24 cellular contexts compared by ENCODE assay signal in the genomic region with DNA sequence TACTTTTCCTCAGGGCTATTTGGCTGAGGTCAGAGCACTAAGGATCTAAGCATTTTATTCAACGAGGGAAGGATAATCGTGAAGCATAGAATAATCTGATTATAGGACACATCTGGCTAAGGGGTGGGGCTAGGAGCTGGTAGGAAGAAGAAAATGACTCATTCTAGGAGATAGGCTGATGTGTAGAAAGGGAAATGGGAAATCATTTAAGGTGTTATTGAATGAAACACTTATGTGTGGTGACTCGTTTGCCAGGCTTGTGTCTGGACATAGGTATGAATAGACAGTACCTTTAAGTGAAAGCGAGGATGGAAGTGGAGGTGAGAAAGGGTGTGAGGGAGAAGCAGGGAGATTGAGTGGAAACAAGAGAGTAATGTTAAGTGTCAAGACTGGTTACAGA.
"Had no signal": no experiment of that assay in that cellular context is flagged by ENCODE, and none has a peak within 500 bp of the region (broad histone marks: within the 10 kb centered on the region; RNA-seq: fewer than 3 reads in every experiment).

No MANE protein-coding gene starts in this region.

- H3K27ac Mint-ChIP-seq: activated CD4-positive, alpha-beta T cell treated with anti-CD3 and anti-CD28 coated beads, Interleukin-2, amount 10 ng/mL, durations not matched to agents 24 days and 14 days; activated CD8-positive, alpha-beta T cell treated with anti-CD3 and anti-CD28 coated beads for 36 hours; activated naive CD4-positive, alpha-beta T cell treated with anti-CD3 and anti-CD28 coated beads, Interleukin-2, amount 50 U/mL, for 72 hours; memory B cell; nephron; stimulated activated effector memory CD8-positive, alpha-beta T cell treated with anti-CD3 and anti-CD28 coated beads, Interleukin-12 subunit alpha, Interleukin-12 subunit beta, amount 100 ng/mL, for 72 hours; stimulated activated naive CD8-positive, alpha-beta T cell treated with anti-CD3 and anti-CD28 coated beads, Interleukin-15, amount 100 ng/mL, for 72 hours had no signal

- ATAC-seq: activated CD4-positive, CD25-positive, alpha-beta regulatory T cell treated with anti-CD3 and anti-CD28 coated beads, Interleukin-2, amount 50 U/mL, for 24 hours; activated CD8-positive, alpha-beta T cell treated with anti-CD3 and anti-CD28 coated beads for 36 hours; activated naive CD4-positive, alpha-beta T cell treated with anti-CD3 and anti-CD28 coated beads, Interleukin-2, amount 50 U/mL, for 72 hours; esophagus mucosa; gastroesophageal sphincter; heart left ventricle; left cardiac atrium; sciatic nerve; stimulated activated effector memory CD8-positive, alpha-beta T cell treated with anti-CD3 and anti-CD28 coated beads, Interleukin-12 subunit alpha, Interleukin-12 subunit beta, amount 100 ng/mL, for 72 hours; stimulated activated naive CD8-positive, alpha-beta T cell treated with anti-CD3 and anti-CD28 coated beads, Interleukin-15, amount 100 ng/mL, for 72 hours had no signal

- H3K9me3 Mint-ChIP-seq: activated CD4-positive, alpha-beta T cell treated with anti-CD3 and anti-CD28 coated beads, Interleukin-2, amount 10 ng/mL, durations not matched to agents 24 days and 14 days; activated CD8-positive, alpha-beta T cell treated with anti-CD3 and anti-CD28 coated beads for 36 hours; activated naive CD4-positive, alpha-beta T cell treated with anti-CD3 and anti-CD28 coated beads, Interleukin-2, amount 50 U/mL, for 72 hours; central memory CD8-positive, alpha-beta T cell; stimulated activated effector memory CD8-positive, alpha-beta T cell treated with anti-CD3 and anti-CD28 coated beads, Interleukin-12 subunit alpha, Interleukin-12 subunit beta, amount 100 ng/mL, for 72 hours; stimulated activated naive CD8-positive, alpha-beta T cell treated with anti-CD3 and anti-CD28 coated beads, Interleukin-15, amount 100 ng/mL, for 72 hours had no signal

- H3K9me3 ChIP-seq: ascending aorta, gastroesophageal sphincter, tibial artery had no signal

- H3K4me3 ChIP-seq: ascending aorta, gastroesophageal sphincter, heart left ventricle, tibial artery had no signal

- H3K27ac ChIP-seq: ascending aorta, brain microvascular endothelial cell, gastroesophageal sphincter, heart left ventricle, tibial artery, VCaP had no signal

- H3K4me3 Mint-ChIP-seq: activated CD4-positive, alpha-beta T cell treated with anti-CD3 and anti-CD28 coated beads, Interleukin-2, amount 10 ng/mL, durations not matched to agents 24 days and 14 days; activated CD8-positive, alpha-beta T cell treated with anti-CD3 and anti-CD28 coated beads for 36 hours; central memory CD8-positive, alpha-beta T cell; memory B cell; nephron; stimulated activated effector memory CD8-positive, alpha-beta T cell treated with anti-CD3 and anti-CD28 coated beads, Interleukin-12 subunit alpha, Interleukin-12 subunit beta, amount 100 ng/mL, for 72 hours; stimulated activated naive CD8-positive, alpha-beta T cell treated with anti-CD3 and anti-CD28 coated beads, Interleukin-15, amount 100 ng/mL, for 72 hours had no signal

- H3K27me3 ChIP-seq: ascending aorta, brain microvascular endothelial cell, gastroesophageal sphincter, heart left ventricle, tibial artery had no signal

- H3K36me3 ChIP-seq: ascending aorta, brain microvascular endothelial cell, gastroesophageal sphincter, heart left ventricle, tibial artery had no signal

- DNase-seq: activated CD4-positive, alpha-beta T cell treated with anti-CD3 and anti-CD28 coated beads, Interleukin-2, amount 10 ng/mL, durations not matched to agents 24 days and 14 days; activated CD8-positive, alpha-beta T cell treated with anti-CD3 and anti-CD28 coated beads for 36 hours; activated gamma-delta T cell treated with Interleukin-2 at 50 U/mL for 16 hours; activated T-cell treated with anti-CD3 and anti-CD28 coated beads, Interleukin-2, amount 50 U/mL, for 1 hour; brain microvascular endothelial cell; effector memory CD4-positive, alpha-beta T cell; heart left ventricle; left cardiac atrium; nucleus accumbens; small intestine; stimulated activated CD4-positive, alpha-beta T cell treated with anti-CD3 and anti-CD28 coated beads, Interleukin-2, amount 100 ng/mL, for 24 hours; stimulated activated naive CD8-positive, alpha-beta T cell treated with anti-CD3 and anti-CD28 coated beads, Interleukin-15, amount 100 ng/mL, for 72 hours; tibial artery had no signal

- H3K36me3 Mint-ChIP-seq: activated naive CD4-positive, alpha-beta T cell treated with anti-CD3 and anti-CD28 coated beads, Interleukin-2, amount 50 U/mL, for 72 hours; memory B cell; stimulated activated effector memory CD8-positive, alpha-beta T cell treated with anti-CD3 and anti-CD28 coated beads, Interleukin-12 subunit alpha, Interleukin-12 subunit beta, amount 100 ng/mL, for 72 hours had no signal

- H3K4me1 Mint-ChIP-seq: activated CD4-positive, alpha-beta T cell treated with anti-CD3 and anti-CD28 coated beads, Interleukin-2, amount 10 ng/mL, durations not matched to agents 24 days and 14 days; central memory CD8-positive, alpha-beta T cell; memory B cell; stimulated activated effector memory CD8-positive, alpha-beta T cell treated with anti-CD3 and anti-CD28 coated beads, Interleukin-12 subunit alpha, Interleukin-12 subunit beta, amount 100 ng/mL, for 72 hours; stimulated activated naive CD8-positive, alpha-beta T cell treated with anti-CD3 and anti-CD28 coated beads, Interleukin-15, amount 100 ng/mL, for 72 hours had no signal
